ENCODE assay signal across 8 cellular contexts in the genomic region with DNA sequence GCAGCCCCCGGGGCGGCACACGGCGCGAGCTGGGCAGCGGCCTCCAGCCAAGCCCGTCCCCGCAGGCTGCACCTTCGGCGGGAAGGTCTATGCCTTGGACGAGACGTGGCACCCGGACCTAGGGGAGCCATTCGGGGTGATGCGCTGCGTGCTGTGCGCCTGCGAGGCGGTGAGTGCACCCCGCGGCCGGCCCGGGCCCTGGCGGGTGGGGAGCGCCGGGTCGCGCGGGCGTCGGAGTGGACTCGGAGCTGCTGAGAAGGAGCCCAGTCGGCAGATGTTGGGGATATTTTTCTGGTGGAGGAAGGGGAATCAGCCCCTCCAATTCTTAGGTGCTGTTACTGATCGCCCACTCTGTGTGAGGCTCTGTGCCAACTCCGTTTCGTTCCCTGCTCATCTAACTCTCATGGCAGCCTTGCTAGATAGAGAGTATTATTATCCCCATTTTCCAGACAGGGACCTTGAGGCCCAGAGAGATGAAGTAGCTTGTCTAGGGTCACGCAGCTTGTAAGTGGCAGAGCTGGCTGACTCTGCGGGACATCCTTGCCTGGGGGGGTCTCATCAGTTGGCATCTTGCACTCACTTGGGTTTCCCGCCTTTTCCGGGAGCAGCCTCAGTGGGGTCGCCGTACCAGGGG. TPM values are rescaled to one million over a fixed set of nuclear protein-coding genes. Genes with fewer than 3 reads are reported as not detected.
DNase-seq lines count a peak whose midpoint lies in the region; ATAC-seq and TF ChIP-seq lines count a peak whose summit lies in the region.

No MANE protein-coding gene starts in this region.

- H3K4me3 ChIP-seq in AG04449 (ENCODE audit: low read depth, low read length) (peak overlapping the region; percentile 36), KMS-11 (IDR thresholded peaks at IDR 0.05; ENCODE audit: insufficient read depth, low read depth, low read length) (no peak overlapping the region), brain microvascular endothelial cell (ENCODE audit: low read depth, low read length) (no peak overlapping the region)

- no peaks in the 10 kb centered on the region for H3K4me1 ChIP-seq in KMS-11 (ENCODE audit: low read depth, poor library complexity, severe bottlenecking)

- H3K27ac Mint-ChIP-seq in endothelial cell (ENCODE audit: unreplicated experiment) (no peak overlapping the region), nephron progenitor cell (no peak overlapping the region)

- H3K4me3 Mint-ChIP-seq in endothelial cell (ENCODE audit: unreplicated experiment) = peak overlapping the region; percentile 59
- peak overlapping the region; percentile 78 for H3K4me3 Mint-ChIP-seq in nephron progenitor cell

- no peak overlapping the region for H3K4me2 ChIP-seq in KMS-11

- H3K27me3 Mint-ChIP-seq in endothelial cell (ENCODE audit: unreplicated experiment) (peaks cover 27% of the 10 kb centered on the region), nephron progenitor cell (ENCODE audit: low read depth, poor library complexity) (peaks cover 47% of the 10 kb centered on the region)

- CTCF ChIA-PET in AG04449 (lab: Yijun Ruan, JAX) = interaction anchor here (0.8 to 3.1 kb wide), 7 partner anchors 9 to 180 kb away, joined by 3 to 25 read pairs (median 3); no protein-coding TSS in a partner anchor

- H3K9ac ChIP-seq in KMS-11 = no peak overlapping the region

- H3K36me3 ChIP-seq in KMS-11 (ENCODE audit: insufficient read depth) (no peaks in the 10 kb centered on the region), brain microvascular endothelial cell (replicated peaks) (no peaks in the 10 kb centered on the region)

- H3K9me3 Mint-ChIP-seq in endothelial cell (ENCODE audit: unreplicated experiment) = no peaks in the 10 kb centered on the region
- no peaks in the 10 kb centered on the region for H3K9me3 Mint-ChIP-seq in nephron progenitor cell

- H2AFZ ChIP-seq in KMS-11 (ENCODE audit: low read depth) = peak overlapping the region; percentile 32; the same call in 1 of the 2 replicates

- DNase-seq in AG04449 (ENCODE audit: low read depth, low spot score) (no peak), endothelial cell (ENCODE audit: low spot score) (no peak), nephron progenitor cell (no peak), NCI-H128 (lab: John Stamatoyannopoulos, UW; ENCODE audit: unreplicated experiment) (no peak), brain microvascular endothelial cell (no peak), cerebellum (ENCODE audit: low spot score) (no peak)

- TF ChIP-seq CTCF in AG04449 (IDR thresholded peaks at IDR 0.05; ENCODE audit: insufficient read depth, low read length, missing control alignments) (no peak), KMS-11 (conservative IDR thresholded peaks at IDR 0.05; ENCODE audit: low read depth, low read length) (no peak), endothelial cell (IDR thresholded peaks at IDR 0.05; ENCODE audit: unreplicated experiment) (no peak), nephron progenitor cell (IDR thresholded peaks at IDR 0.05) (no peak), brain microvascular endothelial cell (IDR thresholded peaks at IDR 0.05; ENCODE audit: low read depth, low read length, missing control alignments) (no peak)

- H3K79me2 ChIP-seq in KMS-11 (ENCODE audit: insufficient read depth, low read depth) = no peaks in the 10 kb centered on the region

- H3K27ac ChIP-seq in KMS-11 = no peak overlapping the region
- H3K27ac ChIP-seq in brain microvascular endothelial cell = no peak overlapping the region

- in situ Hi-C loops in brain microvascular endothelial cell (cut with HindIII; ENCODE audit: low pct_ligation_motif_present, low sequenced_read_pairs) = no loop called here

- H3K4me1 Mint-ChIP-seq in endothelial cell (ENCODE audit: unreplicated experiment) (peaks cover 20% of the 10 kb centered on the region), nephron progenitor cell (peaks cover 36% of the 10 kb centered on the region)

- no peak for ATAC-seq in HG03520 (IDR thresholded peaks at IDR 0.05; ENCODE audit: unreplicated experiment)

- no peaks in the 10 kb centered on the region for H4K20me1 ChIP-seq in KMS-11 (ENCODE audit: insufficient read depth)

- POLR2A ChIA-PET in AG04449 (lab: Yijun Ruan, JAX) = interaction anchor here (0.6 kb wide), 1 partner anchor 167 kb away, joined by 3 read pairs; no protein-coding TSS in a partner anchor

- H3K36me3 Mint-ChIP-seq in endothelial cell (ENCODE audit: low read depth, unreplicated experiment) (no peaks in the 10 kb centered on the region), nephron progenitor cell (ENCODE audit: low read depth) (no peaks in the 10 kb centered on the region)

- H3K27me3 ChIP-seq in KMS-11 (ENCODE audit: insufficient read depth, low read depth) = peaks cover 50% of the 10 kb centered on the region
- peaks cover 43% of the 10 kb centered on the region for H3K27me3 ChIP-seq in brain microvascular endothelial cell (replicated peaks)

RNA-seq across cellular contexts. Expression of a gene that starts 0.9 kb away (rescaled TPM):
- total RNA-seq in endothelial cell (ENCODE audit: unreplicated experiment) (2.4 TPM), cerebellum (10.3 TPM)

RNA-seq across cellular contexts. Expression of a gene that starts 2.7 kb away (rescaled TPM):
- total RNA-seq in endothelial cell (ENCODE audit: unreplicated experiment) (0.28 TPM), cerebellum (0.36 TPM)

RNA-seq across cellular contexts. Expression of a gene that starts 19.2 kb away (rescaled TPM):
- total RNA-seq in endothelial cell (ENCODE audit: unreplicated experiment) = 56.1 TPM
- total RNA-seq in cerebellum = 32.5 TPM

RNA-seq across cellular contexts. Expression of a gene that starts 19.3 kb away (rescaled TPM):
- 6.3 TPM for total RNA-seq in endothelial cell (ENCODE audit: unreplicated experiment)
- total RNA-seq in cerebellum = 16.0 TPM

RNA-seq across cellular contexts. Expression of a gene that starts 43.3 kb away (rescaled TPM):
- total RNA-seq in endothelial cell (ENCODE audit: unreplicated experiment) = 15.8 TPM
- 28.6 TPM for total RNA-seq in cerebellum
